32 cellular contexts compared by ENCODE assay signal in genomic region chr5:125722550-125722949, GRCh38.
"Had no signal": no experiment of that assay in that cellular context is flagged by ENCODE, and none has a peak within 500 bp of the region (broad histone marks: within the 10 kb centered on the region; RNA-seq: fewer than 3 reads in every experiment).

No MANE protein-coding gene starts in this region.

- H3K36me3 Mint-ChIP-seq: activated naive CD8-positive, alpha-beta T cell; immature natural killer cell; mesothelial cell of epicardium; naive B cell had no signal

- ATAC-seq: gastroesophageal sphincter; left colon; right lobe of liver; stimulated activated naive CD8-positive, alpha-beta T cell treated with anti-CD3 and anti-CD28 coated beads, Interleukin-15, Interleukin-2, amounts not matched to agents 100 U/mL and 50 U/mL, for 24 hours had no signal

- H3K27ac ChIP-seq: adrenal gland, coronary artery, dorsolateral prefrontal cortex, gastroesophageal sphincter, neutrophil, ovary, right lobe of liver, skin epidermis, thoracic aorta, VCaP had no signal

- H3K27ac Mint-ChIP-seq: activated naive CD8-positive, alpha-beta T cell; immature natural killer cell; mesothelial cell of epicardium; nephron progenitor cell; progenitor cell of endocrine pancreas; T-helper 1 cell treated with Interleukin-12 subunit alpha and Interleukin-12 subunit beta and Interleukin-4 antibody, amounts not matched to agents 30 μg/mL and 1 μg/mL, for 36 hours had no signal

- H3K4me3 Mint-ChIP-seq: activated naive CD8-positive, alpha-beta T cell; immature natural killer cell; mesothelial cell of epicardium; naive B cell; nephron progenitor cell; T-helper 1 cell treated with Interleukin-12 subunit alpha and Interleukin-12 subunit beta and Interleukin-4 antibody, amounts not matched to agents 30 μg/mL and 1 μg/mL, for 36 hours had no signal

- DNase-seq: activated CD4-positive, alpha-beta T cell treated with anti-CD3 and anti-CD28 coated beads for 4 hours; activated CD4-positive, alpha-beta T cell treated with anti-CD3 and anti-CD28 coated beads, Interleukin-2, amount 50 U/mL, for 4 hours; activated effector memory CD4-positive, alpha-beta T cell treated with Interleukin-2 at 50 U/mL for 16 hours; activated naive CD4-positive, alpha-beta T cell treated with Interleukin-2 at 50 U/mL for 16 hours; adrenal gland; cerebellar nuclear complex; dorsolateral prefrontal cortex; effector memory CD4-positive, alpha-beta T cell; hippocampal formation; immature natural killer cell; kidney; left colon; naive B cell; nephron progenitor cell; ovary; right lobe of liver; stimulated activated CD4-positive, alpha-beta T cell treated with anti-CD3 and anti-CD28 coated beads, Interleukin-12 subunit alpha, Interleukin-12 subunit beta, amount 100 ng/mL, for 4 hours; stimulated activated CD4-positive, alpha-beta T cell treated with anti-CD3 and anti-CD28 coated beads, Interleukin-4, amount 100 ng/mL, for 1 hour; stimulated activated naive CD8-positive, alpha-beta T cell treated with anti-CD3 and anti-CD28 coated beads, Interleukin-15, Interleukin-2, amounts not matched to agents 100 U/mL and 50 U/mL, for 24 hours; SW 1271; T-helper 9 cell; trophoblast cell had no signal

- H3K4me3 ChIP-seq: adrenal gland, coronary artery, dorsolateral prefrontal cortex, gastroesophageal sphincter, ovary, right lobe of liver, skin epidermis, thoracic aorta had no signal

- H3K4me1 Mint-ChIP-seq: immature natural killer cell, naive B cell had no signal

- H3K9me3 Mint-ChIP-seq: mesothelial cell of epicardium; naive B cell; nephron progenitor cell; T-helper 1 cell treated with Interleukin-12 subunit alpha and Interleukin-12 subunit beta and Interleukin-4 antibody, amounts not matched to agents 30 μg/mL and 1 μg/mL, for 36 hours had no signal

- H3K9me3 ChIP-seq: adrenal gland, gastroesophageal sphincter, neutrophil, ovary, right lobe of liver, thoracic aorta had no signal

- H3K4me1 ChIP-seq: adrenal gland, gastroesophageal sphincter, right lobe of liver had no signal

- H3K27me3 ChIP-seq: adrenal gland, dorsolateral prefrontal cortex, gastroesophageal sphincter, neutrophil, ovary, right lobe of liver had no signal

- H3K36me3 ChIP-seq: adrenal gland, gastroesophageal sphincter, neutrophil, ovary, right lobe of liver, thoracic aorta had no signal

- H3K27me3 Mint-ChIP-seq: activated naive CD8-positive, alpha-beta T cell; progenitor cell of endocrine pancreas had no signal
